Comparison of ENCODE assay signal across 1 cellular context in genomic region chr12:10362828-10363664, GRCh38.
TF ChIP-seq lines count a peak whose summit lies in the region.

No MANE protein-coding gene starts in this region.

TF ChIP-seq in HEK293, 187 proteins besides CTCF, POLR2A, EP300 and RAD21 (continued from another document and continues in another):
- TF ChIP-seq ZNF585B (tag by site-specific recombination; IDR thresholded peaks at IDR 0.05) (no peak), ZNF202 (tag by site-specific recombination; IDR thresholded peaks at IDR 0.05; ENCODE audit: borderline replicate concordance) (no peak), ZNF341 (tag by site-specific recombination; IDR thresholded peaks at IDR 0.05; ENCODE audit: low read depth) (0 out of 2 replicates have a peak, but pooled peaks have one; percentile 22), KLF9 (tag by site-specific recombination; IDR thresholded peaks at IDR 0.05; ENCODE audit: low read depth) (no peak), ZNF654 (tag by site-specific recombination; IDR thresholded peaks at IDR 0.05; ENCODE audit: low read depth) (no peak), ZNF121 (tag by site-specific recombination; IDR thresholded peaks at IDR 0.05) (no peak), ZNF645 (tag by site-specific recombination; IDR thresholded peaks at IDR 0.05) (no peak), ZNF416 (tag by site-specific recombination; IDR thresholded peaks at IDR 0.05) (no peak), ZNF239 (tag by site-specific recombination; IDR thresholded peaks at IDR 0.05) (no peak), PRDM2 (tag by site-specific recombination; IDR thresholded peaks at IDR 0.05; ENCODE audit: borderline replicate concordance) (no peak), ZNF629 (tag by site-specific recombination; IDR thresholded peaks at IDR 0.05) (peak; percentile 71), OVOL3 (tag by site-specific recombination; IDR thresholded peaks at IDR 0.05) (peak; percentile 87; the same call in 1 of the 2 replicates), ZNF624 (tag by site-specific recombination; IDR thresholded peaks at IDR 0.05) (no peak), KLF10 (tag by site-specific recombination; IDR thresholded peaks at IDR 0.05) (no peak; the same call in 1 of the 2 replicates), ZNF335 (tag by site-specific recombination; conservative IDR thresholded peaks at IDR 0.05) (peak; percentile 59), REPIN1 (tag by site-specific recombination; IDR thresholded peaks at IDR 0.05; ENCODE audit: low read depth) (no peak), ZNF518A (tag by site-specific recombination; conservative IDR thresholded peaks at IDR 0.05; ENCODE audit: low read depth) (no peak), ZNF18 (tag by site-specific recombination; IDR thresholded peaks at IDR 0.05) (no peak), ATF2 (tag by site-specific recombination; IDR thresholded peaks at IDR 0.05; ENCODE audit: low read depth) (peak; percentile 90), FEZF1 (tag by site-specific recombination; IDR thresholded peaks at IDR 0.05) (no peak; the same call in none of the 2 replicates), ZBTB26 (tag by site-specific recombination; optimal IDR thresholded peaks at IDR 0.05) (no peak), ZNF248 (tag by site-specific recombination; IDR thresholded peaks at IDR 0.05) (no peak), ZNF221 (tag by site-specific recombination; IDR thresholded peaks at IDR 0.05; ENCODE audit: borderline replicate concordance) (no peak), YY2 (tag by site-specific recombination; IDR thresholded peaks at IDR 0.05) (no peak), SP7 (tag by site-specific recombination; IDR thresholded peaks at IDR 0.05) (no peak), ZNF76 (tag by site-specific recombination; IDR thresholded peaks at IDR 0.05; ENCODE audit: borderline replicate concordance, low read depth) (no peak), ZNF324 (tag by site-specific recombination; IDR thresholded peaks at IDR 0.05) (no peak), ZNF140 (tag by site-specific recombination; IDR thresholded peaks at IDR 0.05) (no peak), GLI2 (tag by site-specific recombination; IDR thresholded peaks at IDR 0.05; ENCODE audit: borderline replicate concordance, low read depth) (no peak), ZNF398 (tag by site-specific recombination; IDR thresholded peaks at IDR 0.05) (no peak; the same call in 1 of the 2 replicates), KLF1 (tag by site-specific recombination; IDR thresholded peaks at IDR 0.05) (no peak), ZNF433 (tag by site-specific recombination; IDR thresholded peaks at IDR 0.05; ENCODE audit: low read depth) (no peak), ZNF830 (tag by site-specific recombination; IDR thresholded peaks at IDR 0.05; ENCODE audit: low read depth) (no peak), SCRT1 (tag by site-specific recombination; IDR thresholded peaks at IDR 0.05; ENCODE audit: borderline replicate concordance) (no peak), ZNF792 (tag by site-specific recombination; IDR thresholded peaks at IDR 0.05) (peak; percentile 65; the same call in 1 of the 2 replicates), RBAK (tag by site-specific recombination; IDR thresholded peaks at IDR 0.05) (no peak), ZNF521 (tag by site-specific recombination; IDR thresholded peaks at IDR 0.05) (no peak), ZNF548 (tag by site-specific recombination; IDR thresholded peaks at IDR 0.05) (no peak), ELK4 (IDR thresholded peaks at IDR 0.05; ENCODE audit: borderline replicate concordance, low read depth, low read length) (no peak), SALL2 (tag by site-specific recombination; IDR thresholded peaks at IDR 0.05; ENCODE audit: borderline replicate concordance) (no peak), ZNF626 (tag by site-specific recombination; IDR thresholded peaks at IDR 0.05) (no peak)
